In genomic region chr14:75022655-75023054, GRCh38 we compare ENCODE assay signal across 8 cellular contexts. TPM values are rescaled to one million over a fixed set of nuclear protein-coding genes. Genes with fewer than 3 reads are reported as not detected.
A peak's percentile ranks its signal among the peaks of the same experiment; 100 is the strongest.
DNase-seq lines count a peak whose midpoint lies in the region; ATAC-seq and TF ChIP-seq lines count a peak whose summit lies in the region.

No MANE protein-coding gene starts in this region.

- H3F3A ChIP-seq in PC-9 (ENCODE audit: insufficient read depth, low read depth): peaks cover 8% of the 10 kb centered on the region; the same call in 1 of the 2 replicates

- H3K36me3 Mint-ChIP-seq in activated naive CD4-positive, alpha-beta T cell treated with anti-CD3 and anti-CD28 coated beads for 36 hours (ENCODE audit: low read depth): peaks cover 7% of the 10 kb centered on the region

- no TSS peak for BruUV-seq in PC-9 (replicated peaks; lab: Mats Ljungman, UMichigan)

- TF ChIP-seq CTCF in PC-9 (conservative IDR thresholded peaks at IDR 0.05): peak; percentile 79
- peak; percentile 42 for TF ChIP-seq CTCF in fibroblast of pulmonary artery (IDR thresholded peaks at IDR 0.05; ENCODE audit: low read length, missing control alignments)
- peak; percentile 40 for TF ChIP-seq CTCF in thoracic aorta (IDR thresholded peaks at IDR 0.05)

- H3K4me1 ChIP-seq in PC-9 (replicated peaks; ENCODE audit: insufficient read depth): peaks cover 14% of the 10 kb centered on the region
- H3K4me1 ChIP-seq in thoracic aorta (ENCODE audit: control insufficient read depth in 1 of 2, low read depth in 2 of 2): no peaks in the 10 kb centered on the region
- H3K4me1 ChIP-seq in effector memory CD4-positive, alpha-beta T cell (ENCODE audit: control insufficient read depth, insufficient read depth, low read length, poor library complexity, severe bottlenecking): no peaks in the 10 kb centered on the region

- CTCF ChIA-PET in activated naive CD4-positive, alpha-beta T cell treated with anti-CD3 and anti-CD28 coated beads for 36 hours (lab: Charles Lee): interaction anchor here (1.0 to 1.5 kb wide), 8 partner anchors 8 to 162 kb away, joined by 3 to 6 read pairs (median 3); no protein-coding TSS in a partner anchor
- CTCF ChIA-PET in PC-9 (lab: Charles Lee): interaction anchor here (0.9 to 1.5 kb wide), 4 partner anchors 19 to 162 kb away, joined by 3 to 4 read pairs (median 3); no protein-coding TSS in a partner anchor

- H3K27ac ChIP-seq in PC-9 (no peak overlapping the region), thoracic aorta (no peak overlapping the region)
- no peak overlapping the region for H3K27ac ChIP-seq in effector memory CD4-positive, alpha-beta T cell (ENCODE audit: insufficient read depth, low read length, poor library complexity, severe bottlenecking)

- no peaks in the 10 kb centered on the region for H3K79me2 ChIP-seq in PC-9 (ENCODE audit: low read depth)

- DNase-seq in activated naive CD4-positive, alpha-beta T cell treated with anti-CD3 and anti-CD28 coated beads for 36 hours: peak; percentile 8
- no peak for DNase-seq in activated naive CD4-positive, alpha-beta T cell treated with Interleukin-2 at 50 U/mL for 16 hours
- DNase-seq in PC-9 (peak in 1 of 2 experiments; percentile 56), fibroblast of pulmonary artery (ENCODE audit: low read depth) (peak; percentile 20), thoracic aorta (ENCODE audit: low spot score) (no peak), cerebellar nuclear complex (lab: John Stamatoyannopoulos, UW) (no peak)
- no peak for DNase-seq in effector CD8-positive, alpha-beta T cell (lab: John Stamatoyannopoulos, UW)
- DNase-seq in effector memory CD4-positive, alpha-beta T cell: no peak

- H3K36me3 ChIP-seq in PC-9 (ENCODE audit: low read depth): peaks cover 56% of the 10 kb centered on the region
- H3K36me3 ChIP-seq in thoracic aorta: peaks cover 38% of the 10 kb centered on the region
- H3K36me3 ChIP-seq in effector memory CD4-positive, alpha-beta T cell (ENCODE audit: control insufficient read depth, insufficient read depth, low read length): peaks cover 17% of the 10 kb centered on the region

- no peak overlapping the region for H3K4me2 ChIP-seq in PC-9

- no peak for ATAC-seq in thoracic aorta (ENCODE audit: insufficient number of reproducible peaks, low FRiP score, low read depth)

- no peak overlapping the region for H3K27ac Mint-ChIP-seq in activated naive CD4-positive, alpha-beta T cell treated with anti-CD3 and anti-CD28 coated beads for 36 hours

- POLR2A ChIA-PET in PC-9 (lab: Charles Lee; ENCODE audit: unreplicated experiment): no interaction called here

- no peaks in the 10 kb centered on the region for H4K20me1 ChIP-seq in PC-9 (ENCODE audit: insufficient read depth)

- H3K4me3 Mint-ChIP-seq in activated naive CD4-positive, alpha-beta T cell treated with anti-CD3 and anti-CD28 coated beads for 36 hours: no peak overlapping the region

- H3K9me3 ChIP-seq in PC-9 (ENCODE audit: insufficient read depth, low read depth) (no peaks in the 10 kb centered on the region), thoracic aorta (no peaks in the 10 kb centered on the region)
- H3K9me3 ChIP-seq in effector memory CD4-positive, alpha-beta T cell (ENCODE audit: control insufficient read depth, low read length): no peaks in the 10 kb centered on the region

- H2AFZ ChIP-seq in PC-9: no peak overlapping the region

- no peaks in the 10 kb centered on the region for H3K9me2 ChIP-seq in PC-9 (ENCODE audit: insufficient read depth)

- no peaks in the 10 kb centered on the region for H3K27me3 Mint-ChIP-seq in activated naive CD4-positive, alpha-beta T cell treated with anti-CD3 and anti-CD28 coated beads for 36 hours (ENCODE audit: low read depth)

- H3K27me3 ChIP-seq in PC-9 (ENCODE audit: insufficient read depth, low read depth): no peaks in the 10 kb centered on the region
- no peaks in the 10 kb centered on the region for H3K27me3 ChIP-seq in thoracic aorta (replicated peaks; ENCODE audit: insufficient read depth)
- no peaks in the 10 kb centered on the region for H3K27me3 ChIP-seq in effector memory CD4-positive, alpha-beta T cell (replicated peaks; ENCODE audit: control insufficient read depth, insufficient read depth, low read length, poor library complexity, severe bottlenecking)

- no peaks in the 10 kb centered on the region for H3K9me3 Mint-ChIP-seq in activated naive CD4-positive, alpha-beta T cell treated with anti-CD3 and anti-CD28 coated beads for 36 hours

- no peaks in the 10 kb centered on the region for H3K4me1 Mint-ChIP-seq in activated naive CD4-positive, alpha-beta T cell treated with anti-CD3 and anti-CD28 coated beads for 36 hours (ENCODE audit: low read depth)

- H3K4me3 ChIP-seq in PC-9 (no peak overlapping the region), fibroblast of pulmonary artery (replicated peaks; ENCODE audit: low read depth, low read length) (no peak overlapping the region), thoracic aorta (no peak overlapping the region)
- no peak overlapping the region for H3K4me3 ChIP-seq in effector memory CD4-positive, alpha-beta T cell (ENCODE audit: insufficient read depth, low read depth, low read length, poor library complexity, severe bottlenecking)

- intact Hi-C loops in activated naive CD4-positive, alpha-beta T cell treated with anti-CD3 and anti-CD28 coated beads for 36 hours (cut with micrococcal nuclease): no loop called here
- intact Hi-C loops in PC-9 (cut with micrococcal nuclease; ENCODE audit: unreplicated experiment): loop anchor here (1.0 kb wide), 1 partner anchor 76 kb away; no protein-coding TSS in a partner anchor

RNA-seq across cellular contexts. Expression of gene EIF2B2, which starts 19.9 kb away (rescaled TPM):
- total RNA-seq in activated naive CD4-positive, alpha-beta T cell treated with anti-CD3 and anti-CD28 coated beads for 36 hours: 10 to 100 TPM; 64.8 to 65.4 TPM
- total RNA-seq in PC-9 (2021) (131 and 139 TPM in 2 replicates), thoracic aorta (10 to 100 TPM; 32.7 to 39.8 TPM)

RNA-seq across cellular contexts. Expression of gene MLH3, which starts 28.6 kb away (rescaled TPM):
- total RNA-seq in activated naive CD4-positive, alpha-beta T cell treated with anti-CD3 and anti-CD28 coated beads for 36 hours: 10 to 100 TPM; 17.3 to 18.5 TPM
- total RNA-seq in PC-9 (2021): 47.6 and 48.7 TPM in 2 replicates
- total RNA-seq in thoracic aorta: 10 to 100 TPM; 17.9 to 30.2 TPM

RNA-seq across cellular contexts. Expression of gene ACYP1, which starts 41.2 kb away (rescaled TPM):
- total RNA-seq in activated naive CD4-positive, alpha-beta T cell treated with anti-CD3 and anti-CD28 coated beads for 36 hours: 10 to 100 TPM; 46.3 to 50.5 TPM
- total RNA-seq in PC-9 (2021) (46.5 and 98.9 TPM in 2 replicates), thoracic aorta (1 to 10 TPM; 4.9 to 6.8 TPM)

RNA-seq across cellular contexts. Expression of gene ZC2HC1C, which starts 46.8 kb away (rescaled TPM):
- under 1 TPM; 0.64 to 0.86 TPM for total RNA-seq in activated naive CD4-positive, alpha-beta T cell treated with anti-CD3 and anti-CD28 coated beads for 36 hours
- total RNA-seq in PC-9 (2021) (11.9 and 13.8 TPM in 2 replicates), thoracic aorta (1 to 10 TPM in 1 of 2 donors, under 1 TPM in 1; 0.27 to 1.1 TPM)

Comparison
In these comparisons a context has a peak if more than half of its experiments do, and no peak if none do; other contexts are left out.
1. DNase-seq: peak in activated naive CD4-positive, alpha-beta T cell treated with anti-CD3 and anti-CD28 coated beads for 36 hours (single experiment) and fibroblast of pulmonary artery (single experiment); none in activated naive CD4-positive, alpha-beta T cell treated with Interleukin-2 at 50 U/mL for 16 hours (single experiment), thoracic aorta (single experiment), effector CD8-positive, alpha-beta T cell (single experiment), cerebellar nuclear complex (0 of 2) and effector memory CD4-positive, alpha-beta T cell (0 of 3).
2. Peak in every context shown above with its lines, with median percentiles within 50 percentile points of each other: CTCF ChIP-seq.